In genomic region chr12:27462851-27463250, GRCh38 we compare ENCODE assay signal across 19 cellular contexts. TPM values are rescaled to one million over a fixed set of nuclear protein-coding genes. Genes with fewer than 3 reads are reported as not detected.
DNase-seq lines count a peak whose midpoint lies in the region; ATAC-seq and TF ChIP-seq lines count a peak whose summit lies in the region.
"Had no signal": no experiment of that assay in that cellular context is flagged by ENCODE, and none has a peak within 500 bp of the region (broad histone marks: within the 10 kb centered on the region; RNA-seq: fewer than 3 reads in every experiment).

No MANE protein-coding gene starts in this region.

- no peaks in the 10 kb centered on the region for H3K36me3 ChIP-seq in ACC112 (ENCODE audit: insufficient read depth, low read length)
- no peaks in the 10 kb centered on the region for H3K36me3 ChIP-seq in Loucy (ENCODE audit: insufficient read depth, low read length)
- no peaks in the 10 kb centered on the region for H3K36me3 ChIP-seq in adrenal gland (replicated peaks in 1 of 2)
- no peaks in the 10 kb centered on the region for H3K36me3 ChIP-seq in HAP-1 (replicated peaks)
- H3K36me3 ChIP-seq: BE2C, cardiac muscle cell, SJCRH30, stomach, vagina had no signal

- peak in 4 of 7 donors; percentile 22 to 32 (median 24) for DNase-seq in adrenal gland
- DNase-seq in left ventricle myocardium superior: peak; percentile 63
- no peak for DNase-seq in HAP-1 (ENCODE audit: low spot score in 2 of 2)
- no peak for DNase-seq in anterior cingulate cortex (lab: John Stamatoyannopoulos, UW)
- no peak for DNase-seq in progenitor cell of endocrine pancreas (ENCODE audit: low spot score, unreplicated experiment)
- DNase-seq: activated gamma-delta T cell, BE2C, DMS53, endodermal cell, NCI-H1092, stomach had no signal

- H3K27ac ChIP-seq in ACC112 (ENCODE audit: low read depth, low read length) (peak overlapping the region; percentile 72), adrenal gland (peak overlapping the region in 3 of 5 donors; percentile 12 to 71 (median 49))
- H3K27ac ChIP-seq: cardiac muscle cell, SJCRH30, vagina had no signal

- no peak overlapping the region for H3K27ac Mint-ChIP-seq in progenitor cell of endocrine pancreas
- H3K27ac Mint-ChIP-seq: endodermal cell had no signal

- no peaks in the 10 kb centered on the region for H3K9me3 Mint-ChIP-seq in progenitor cell of endocrine pancreas (ENCODE audit: low read depth)
- H3K9me3 Mint-ChIP-seq: endodermal cell, GM23338 had no signal

- peak; percentile 69 for ATAC-seq in left ventricle myocardium superior
- no peak for ATAC-seq in HG03565 (IDR thresholded peaks at IDR 0.05; ENCODE audit: unreplicated experiment)
- ATAC-seq: GM23338 had no signal

- peaks cover 6% of the 10 kb centered on the region; the same call in 1 of the 2 replicates for H3F3A ChIP-seq in Loucy (ENCODE audit: low read depth)

- H3K4me1 Mint-ChIP-seq in progenitor cell of endocrine pancreas (ENCODE audit: low read depth): no peaks in the 10 kb centered on the region
- H3K4me1 Mint-ChIP-seq: GM23338 had no signal

- H3K4me2 ChIP-seq in Loucy (ENCODE audit: low read depth, low read length, poor library complexity, severe bottlenecking): no peak overlapping the region
- H3K4me2 ChIP-seq: GM23338 had no signal

- H3K36me3 Mint-ChIP-seq in progenitor cell of endocrine pancreas (ENCODE audit: insufficient read depth): no peaks in the 10 kb centered on the region

- in situ Hi-C loops in HAP-1 (cut with MboI; ENCODE audit: low sequenced_read_pairs): no loop called here

- H3K4me1 ChIP-seq in ACC112 (ENCODE audit: control insufficient read depth, insufficient read depth, low read length, unreplicated experiment): peaks cover 30% of the 10 kb centered on the region
- H3K4me1 ChIP-seq in Loucy (ENCODE audit: insufficient read depth, low read length, poor library complexity, severe bottlenecking): peaks cover 48% of the 10 kb centered on the region
- H3K4me1 ChIP-seq in adrenal gland (replicated peaks in 1 of 2): peaks cover 11 to 19% of the 10 kb centered on the region in 2 donors
- peaks cover 17% of the 10 kb centered on the region for H3K4me1 ChIP-seq in HAP-1
- H3K4me1 ChIP-seq: BE2C, SJCRH30, stomach had no signal

- peak overlapping the region; percentile 47; the same call in 1 of the 2 replicates for H3K4me3 ChIP-seq in ACC112 (ENCODE audit: low read depth, low read length)
- no peak overlapping the region for H3K4me3 ChIP-seq in Loucy (ENCODE audit: low read length, poor library complexity, severe bottlenecking)
- no peak overlapping the region for H3K4me3 ChIP-seq in adrenal gland
- H3K4me3 ChIP-seq in HAP-1: no peak overlapping the region
- H3K4me3 ChIP-seq: cardiac muscle cell, GM23338, SJCRH30, stomach, vagina had no signal

- WGBS in adrenal gland, 4 donors: 51 to 61% (median 55%) methylated on average over 7 to 8 of the region's 8 CpGs

- H3K79me2 ChIP-seq in ACC112 (ENCODE audit: control insufficient read depth, insufficient read depth, low read length, unreplicated experiment): no peaks in the 10 kb centered on the region
- no peaks in the 10 kb centered on the region for H3K79me2 ChIP-seq in Loucy (ENCODE audit: insufficient read depth, low read length)

- intact Hi-C loops in adrenal gland (cut with DNase I) (no loop called here), left ventricle myocardium superior (cut with micrococcal nuclease) (no loop called here)

- H3K9ac ChIP-seq in Loucy (ENCODE audit: low read depth, low read length, poor library complexity, severe bottlenecking): no peak overlapping the region

- no peaks in the 10 kb centered on the region for H3K27me3 Mint-ChIP-seq in progenitor cell of endocrine pancreas

- TF ChIP-seq CTCF in Loucy (conservative IDR thresholded peaks at IDR 0.05; ENCODE audit: low read length) (no peak), adrenal gland (IDR thresholded peaks at IDR 0.05) (no peak), progenitor cell of endocrine pancreas (IDR thresholded peaks at IDR 0.05; ENCODE audit: unreplicated experiment) (no peak)

- H4K20me1 ChIP-seq in Loucy (ENCODE audit: insufficient read depth, low read length, poor library complexity, severe bottlenecking): no peaks in the 10 kb centered on the region

- H3K4me3 Mint-ChIP-seq in progenitor cell of endocrine pancreas (ENCODE audit: low read depth): no peak overlapping the region
- H3K4me3 Mint-ChIP-seq: endodermal cell, GM23338 had no signal

- H3K9me3 ChIP-seq in Loucy (ENCODE audit: insufficient read depth, low read depth, low read length) (no peaks in the 10 kb centered on the region), adrenal gland (replicated peaks in 1 of 3) (no peaks in the 10 kb centered on the region), HAP-1 (no peaks in the 10 kb centered on the region)
- H3K9me3 ChIP-seq: BE2C, SJCRH30, stomach, vagina had no signal

- H2AFZ ChIP-seq in ACC112 (ENCODE audit: low read length, unreplicated experiment) (peak overlapping the region; percentile 57), Loucy (ENCODE audit: low read length) (peak overlapping the region; percentile 11; the same call in 1 of the 2 replicates)
- H2AFZ ChIP-seq: GM23338 had no signal

- H3K9me2 ChIP-seq in Loucy (replicated peaks; ENCODE audit: low read depth, low read length): no peaks in the 10 kb centered on the region

- no peak for TF ChIP-seq POLR2A in adrenal gland (IDR thresholded peaks at IDR 0.05)

- H3K27me3 ChIP-seq in ACC112 (ENCODE audit: insufficient read depth, low read length) (no peaks in the 10 kb centered on the region), Loucy (ENCODE audit: insufficient read depth, low read length, poor library complexity, severe bottlenecking) (no peaks in the 10 kb centered on the region), adrenal gland (no peaks in the 10 kb centered on the region), HAP-1 (ENCODE audit: low read depth) (no peaks in the 10 kb centered on the region)
- H3K27me3 ChIP-seq: BE2C, cardiac muscle cell, stomach, vagina had no signal

RNA-seq across cellular contexts. Expression of gene SMCO2, which starts 16.3 kb away (rescaled TPM):
- under 1 TPM in 2 of 8 donors, not detected in 6; 0.42 to 0.54 TPM for total RNA-seq in adrenal gland
- under 1 TPM in 2 of 3 donors, not detected in 1; 0.57 to 0.88 TPM for polyA plus RNA-seq in adrenal gland
- not detected for total RNA-seq in left ventricle myocardium superior
- total RNA-seq in progenitor cell of endocrine pancreas: 1.4 and 1.6 TPM in 2 replicates
- total RNA-seq: activated CD8-positive, alpha-beta memory T cell treated with anti-CD3 and anti-CD28 coated beads for 36 hours; cardiac muscle cell; GM23338; SJCRH30; vagina had no signal
- polyA plus RNA-seq: cardiac muscle cell had no signal

Comparison
In these comparisons a context has a peak if more than half of its experiments do, and no peak if none do; other contexts are left out.
1. DNase-seq: peak in adrenal gland (4 of 7) and left ventricle myocardium superior (single experiment); none in HAP-1 (0 of 2), anterior cingulate cortex (0 of 58) and progenitor cell of endocrine pancreas (single experiment).